Comparison of ENCODE assay signal across 1 cellular context in the genomic region with DNA sequence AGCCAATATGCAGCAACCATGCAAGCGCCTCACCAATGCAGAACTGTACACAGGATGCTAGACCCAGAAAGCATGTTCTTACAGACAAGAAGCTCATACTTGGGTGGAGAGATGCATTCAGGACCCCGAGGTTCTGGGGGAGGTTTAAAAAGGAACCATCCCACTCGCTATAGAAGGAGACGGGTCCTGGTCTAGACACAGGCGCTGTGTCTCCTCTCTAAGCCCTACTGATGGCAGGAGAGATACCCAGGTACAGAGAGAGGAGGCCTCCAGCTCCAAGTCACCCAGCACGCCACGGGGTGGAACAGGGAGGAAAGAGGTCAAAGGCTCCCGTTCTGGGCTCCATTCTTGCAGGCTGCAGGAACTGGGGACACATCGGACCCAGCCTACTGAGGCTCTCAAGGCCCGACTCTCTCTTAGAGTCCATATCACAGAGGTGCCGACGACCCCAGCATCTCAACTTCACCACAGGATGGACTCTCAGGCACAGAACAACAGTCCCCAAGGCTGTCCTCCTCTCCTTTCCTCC.
TF ChIP-seq lines count a peak whose summit lies in the region.

No MANE protein-coding gene starts in this region.

TF ChIP-seq in GM23338, 12 proteins besides CTCF, POLR2A, EP300 and RAD21:
- TF ChIP-seq, protein P1, sequence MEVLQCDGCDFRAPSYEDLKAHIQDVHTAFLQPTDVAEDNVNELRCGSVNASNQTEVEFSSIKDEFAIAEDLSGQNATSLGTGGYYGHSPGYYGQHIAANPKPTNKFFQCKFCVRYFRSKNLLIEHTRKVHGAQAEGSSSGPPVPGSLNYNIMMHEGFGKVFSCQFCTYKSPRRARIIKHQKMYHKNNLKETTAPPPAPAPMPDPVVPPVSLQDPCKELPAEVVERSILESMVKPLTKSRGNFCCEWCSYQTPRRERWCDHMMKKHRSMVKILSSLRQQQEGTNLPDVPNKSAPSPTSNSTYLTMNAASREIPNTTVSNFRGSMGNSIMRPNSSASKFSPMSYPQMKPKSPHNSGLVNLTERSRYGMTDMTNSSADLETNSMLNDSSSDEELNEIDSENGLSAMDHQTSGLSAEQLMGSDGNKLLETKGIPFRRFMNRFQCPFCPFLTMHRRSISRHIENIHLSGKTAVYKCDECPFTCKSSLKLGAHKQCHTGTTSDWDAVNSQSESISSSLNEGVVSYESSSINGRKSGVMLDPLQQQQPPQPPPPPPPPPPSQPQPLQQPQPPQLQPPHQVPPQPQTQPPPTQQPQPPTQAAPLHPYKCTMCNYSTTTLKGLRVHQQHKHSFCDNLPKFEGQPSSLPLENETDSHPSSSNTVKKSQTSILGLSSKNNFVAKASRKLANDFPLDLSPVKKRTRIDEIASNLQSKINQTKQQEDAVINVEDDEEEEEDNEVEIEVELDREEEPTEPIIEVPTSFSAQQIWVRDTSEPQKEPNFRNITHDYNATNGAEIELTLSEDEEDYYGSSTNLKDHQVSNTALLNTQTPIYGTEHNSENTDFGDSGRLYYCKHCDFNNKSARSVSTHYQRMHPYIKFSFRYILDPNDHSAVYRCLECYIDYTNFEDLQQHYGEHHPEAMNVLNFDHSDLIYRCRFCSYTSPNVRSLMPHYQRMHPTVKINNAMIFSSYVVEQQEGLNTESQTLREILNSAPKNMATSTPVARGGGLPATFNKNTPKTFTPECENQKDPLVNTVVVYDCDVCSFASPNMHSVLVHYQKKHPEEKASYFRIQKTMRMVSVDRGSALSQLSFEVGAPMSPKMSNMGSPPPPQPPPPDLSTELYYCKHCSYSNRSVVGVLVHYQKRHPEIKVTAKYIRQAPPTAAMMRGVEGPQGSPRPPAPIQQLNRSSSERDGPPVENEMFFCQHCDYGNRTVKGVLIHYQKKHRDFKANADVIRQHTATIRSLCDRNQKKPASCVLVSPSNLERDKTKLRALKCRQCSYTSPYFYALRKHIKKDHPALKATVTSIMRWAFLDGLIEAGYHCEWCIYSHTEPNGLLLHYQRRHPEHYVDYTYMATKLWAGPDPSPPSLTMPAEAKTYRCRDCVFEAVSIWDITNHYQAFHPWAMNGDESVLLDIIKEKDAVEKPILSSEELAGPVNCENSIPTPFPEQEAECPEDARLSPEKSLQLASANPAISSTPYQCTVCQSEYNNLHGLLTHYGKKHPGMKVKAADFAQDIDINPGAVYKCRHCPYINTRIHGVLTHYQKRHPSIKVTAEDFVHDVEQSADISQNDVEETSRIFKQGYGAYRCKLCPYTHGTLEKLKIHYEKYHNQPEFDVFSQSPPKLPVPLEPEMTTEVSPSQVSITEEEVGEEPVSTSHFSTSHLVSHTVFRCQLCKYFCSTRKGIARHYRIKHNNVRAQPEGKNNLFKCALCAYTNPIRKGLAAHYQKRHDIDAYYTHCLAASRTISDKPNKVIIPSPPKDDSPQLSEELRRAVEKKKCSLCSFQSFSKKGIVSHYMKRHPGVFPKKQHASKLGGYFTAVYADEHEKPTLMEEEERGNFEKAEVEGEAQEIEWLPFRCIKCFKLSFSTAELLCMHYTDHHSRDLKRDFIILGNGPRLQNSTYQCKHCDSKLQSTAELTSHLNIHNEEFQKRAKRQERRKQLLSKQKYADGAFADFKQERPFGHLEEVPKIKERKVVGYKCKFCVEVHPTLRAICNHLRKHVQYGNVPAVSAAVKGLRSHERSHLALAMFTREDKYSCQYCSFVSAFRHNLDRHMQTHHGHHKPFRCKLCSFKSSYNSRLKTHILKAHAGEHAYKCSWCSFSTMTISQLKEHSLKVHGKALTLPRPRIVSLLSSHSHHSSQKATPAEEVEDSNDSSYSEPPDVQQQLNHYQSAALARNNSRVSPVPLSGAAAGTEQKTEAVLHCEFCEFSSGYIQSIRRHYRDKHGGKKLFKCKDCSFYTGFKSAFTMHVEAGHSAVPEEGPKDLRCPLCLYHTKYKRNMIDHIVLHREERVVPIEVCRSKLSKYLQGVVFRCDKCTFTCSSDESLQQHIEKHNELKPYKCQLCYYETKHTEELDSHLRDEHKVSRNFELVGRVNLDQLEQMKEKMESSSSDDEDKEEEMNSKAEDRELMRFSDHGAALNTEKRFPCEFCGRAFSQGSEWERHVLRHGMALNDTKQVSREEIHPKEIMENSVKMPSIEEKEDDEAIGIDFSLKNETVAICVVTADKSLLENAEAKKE (CRISPR knock-in tag; IDR thresholded peaks at IDR 0.05), result no peak
- TF ChIP-seq STAT1 (IDR thresholded peaks at IDR 0.05; ENCODE audit: unreplicated experiment) (no peak), NANOG (IDR thresholded peaks at IDR 0.05; ENCODE audit: borderline replicate concordance) (no peak), CREB1 (CRISPR knock-in tag; IDR thresholded peaks at IDR 0.05; ENCODE audit: low read depth) (no peak), REST (IDR thresholded peaks at IDR 0.05; ENCODE audit: unreplicated experiment) (no peak), EZH2 (IDR thresholded peaks at IDR 0.05; ENCODE audit: low read depth, unreplicated experiment) (peak; percentile 55), ZNF331 (CRISPR knock-in tag; IDR thresholded peaks at IDR 0.05; ENCODE audit: low read depth) (no peak), EZH2phosphoT487 (IDR thresholded peaks at IDR 0.05; ENCODE audit: unreplicated experiment) (no peak)
